In genomic region chr15:81301385-81301784, GRCh38 we compare ENCODE assay signal across 12 cellular contexts. TPM values are rescaled to one million over a fixed set of nuclear protein-coding genes. Genes with fewer than 3 reads are reported as not detected.
DNase-seq lines count a peak whose midpoint lies in the region; ATAC-seq, FAIRE-seq and TF ChIP-seq lines count a peak whose summit lies in the region.
"Had no signal": no experiment of that assay in that cellular context is flagged by ENCODE, and none has a peak within 500 bp of the region (broad histone marks: within the 10 kb centered on the region; RNA-seq: fewer than 3 reads in every experiment).

No MANE protein-coding gene starts in this region.

- peaks cover 0 to 3% (median 0%) of the 10 kb centered on the region in 7 donors for H3K9me3 Mint-ChIP-seq in naive B cell
- H3K9me3 Mint-ChIP-seq in nephron progenitor cell: no peaks in the 10 kb centered on the region

- H3K4me1 ChIP-seq in RWPE2 (ENCODE audit: insufficient read depth, poor library complexity, severe bottlenecking): peaks cover 29% of the 10 kb centered on the region

- H3K9me3 ChIP-seq in RWPE2 (ENCODE audit: severe bottlenecking): no peaks in the 10 kb centered on the region

- H3K4me3 ChIP-seq in GM12865 (ENCODE audit: low read depth, low read length): peak overlapping the region; percentile 49
- H3K4me3 ChIP-seq in RWPE2 (ENCODE audit: severe bottlenecking): no peak overlapping the region

- peak; percentile 7 for ATAC-seq in GM21515 (IDR thresholded peaks at IDR 0.05; ENCODE audit: unreplicated experiment)
- ATAC-seq in RWPE2 (ENCODE audit: low read depth): no peak
- ATAC-seq in naive B cell (ENCODE audit: low read depth in 2 of 2): no peak
- ATAC-seq in HG02678 (IDR thresholded peaks at IDR 0.05; ENCODE audit: unreplicated experiment): no peak

- no peak overlapping the region for H3K27ac ChIP-seq in RWPE2 (ENCODE audit: poor library complexity, severe bottlenecking)

- H3K27me3 Mint-ChIP-seq in naive B cell (no peaks in the 10 kb centered on the region), nephron progenitor cell (ENCODE audit: low read depth, poor library complexity) (peaks cover 19% of the 10 kb centered on the region)

- peak overlapping the region; percentile 99 to 100 (median 99) for H3K27ac Mint-ChIP-seq in naive B cell
- H3K27ac Mint-ChIP-seq in nephron progenitor cell: no peak overlapping the region

- no peak for TF ChIP-seq CTCF in GM12865 (IDR thresholded peaks at IDR 0.05; ENCODE audit: insufficient read depth, low read depth, low read length, missing control alignments)
- no peak for TF ChIP-seq CTCF in RWPE2 (IDR thresholded peaks at IDR 0.05; ENCODE audit: poor library complexity, severe bottlenecking)
- TF ChIP-seq CTCF in nephron progenitor cell (IDR thresholded peaks at IDR 0.05): no peak

- H3K36me3 Mint-ChIP-seq in naive B cell: peaks cover 57 to 79% of the 10 kb centered on the region in 2 donors
- H3K36me3 Mint-ChIP-seq in nephron progenitor cell (ENCODE audit: low read depth): no peaks in the 10 kb centered on the region

- DNase-seq in GM12865 (ENCODE audit: low read depth) (peak; percentile 64), RWPE2 (ENCODE audit: low spot score) (peak; percentile 15), naive B cell (no peak), nephron progenitor cell (no peak), HT-29 (ENCODE audit: low spot score) (no peak), GM19239 (ENCODE audit: insufficient read length, low spot score) (no peak)
- DNase-seq: EL, foreskin fibroblast, NCI-H2107, SIG-M5 had no signal

- H3K27me3 ChIP-seq in RWPE2 (ENCODE audit: insufficient read depth, poor library complexity, severe bottlenecking): no peaks in the 10 kb centered on the region

- H3K4me3 Mint-ChIP-seq in naive B cell: peak overlapping the region; percentile 98 to 100 (median 100)
- H3K4me3 Mint-ChIP-seq in nephron progenitor cell: no peak overlapping the region

- no peaks in the 10 kb centered on the region for H3K36me3 ChIP-seq in RWPE2 (ENCODE audit: low read depth)

- H3K4me1 Mint-ChIP-seq in naive B cell (peaks cover 82 to 92% (median 91%) of the 10 kb centered on the region in 3 donors), nephron progenitor cell (peaks cover 28% of the 10 kb centered on the region)

- FAIRE-seq in GM19239 (lab: Jason Lieb, UNC): no peak

RNA-seq across cellular contexts. Expression of gene STARD5, which starts 22.6 kb away (rescaled TPM):
- polyA plus RNA-seq in naive B cell (ENCODE audit: low read depth in 6 of 6): 1 to 10 TPM; 5.1 to 9.6 (median 7.3) TPM
- 0.31 and 1.3 TPM in 2 replicates for total RNA-seq in HT-29 (2014; rRNA removed; shearing (Covaris generic))

Comparison
In these comparisons a context has a peak if more than half of its experiments do, and no peak if none do; other contexts are left out.
1. DNase-seq: peak in GM12865 (single experiment) and RWPE2 (single experiment); none in naive B cell (single experiment), nephron progenitor cell (single experiment), HT-29 (single experiment) and GM19239 (single experiment).